11 cellular contexts compared by ENCODE assay signal in the genomic region with DNA sequence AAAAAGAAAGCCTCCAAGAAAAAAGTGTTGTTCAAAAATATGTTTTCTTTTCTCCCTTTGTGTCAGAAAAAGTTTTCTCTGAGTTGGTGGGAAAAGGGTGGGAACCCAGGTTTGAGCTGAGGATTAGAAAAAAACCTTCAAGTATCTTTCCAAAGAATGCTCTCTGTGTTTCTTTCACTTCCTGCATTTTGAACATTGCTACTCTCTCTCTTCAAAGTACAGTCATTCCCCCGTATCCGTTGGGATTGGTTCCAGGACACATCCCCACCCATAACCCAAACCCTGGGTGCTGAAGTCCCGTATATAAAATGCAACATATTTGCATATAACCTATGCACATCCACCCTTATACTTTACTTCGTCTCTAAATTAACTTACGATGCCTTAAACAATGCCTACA.
DNase-seq lines count a peak whose midpoint lies in the region; ATAC-seq, FAIRE-seq and TF ChIP-seq lines count a peak whose summit lies in the region.
"Had no signal": no experiment of that assay in that cellular context is flagged by ENCODE, and none has a peak within 500 bp of the region (broad histone marks: within the 10 kb centered on the region; RNA-seq: fewer than 3 reads in every experiment).

No MANE protein-coding gene starts in this region.

- peak overlapping the region; percentile 28 for H3K4me3 Mint-ChIP-seq in T-helper 17 cell
- H3K4me3 Mint-ChIP-seq: activated T-helper 1 cell treated with anti-CD3 and anti-CD28 coated beads, Interleukin-12 subunit alpha, Interleukin-12 subunit beta, Interleukin-2, Interleukin-4 antibody, amounts not matched to agents 30 ng/mL and 10 ng/mL and 1 ng/mL, durations not matched to agents 14 hours and 24 hours and 36 hours had no signal

- H3K36me3 ChIP-seq in prostate gland, result no peaks in the 10 kb centered on the region

- DNase-seq in EL (peak; percentile 31), T-helper 17 cell (no peak), foreskin melanocyte (peak; percentile 60), prostate gland (ENCODE audit: low spot score) (no peak), NCI-H69 (lab: John Stamatoyannopoulos, UW) (no peak), H54 (ENCODE audit: insufficient read length, low spot score) (no peak)
- DNase-seq: CD4-positive, alpha-beta memory T cell; effector CD4-positive, alpha-beta T cell had no signal

- no peak for FAIRE-seq in H54 (lab: Jason Lieb, UNC)

- H3K27ac ChIP-seq in prostate gland, result peak overlapping the region; percentile 80 to 88

- intact Hi-C loops in prostate gland (cut with DNase I), result loop anchor here (5.0 to 10.0 kb wide), 2 partner anchors 178 to 281 kb away; a partner anchor contains a TSS

- H3K27me3 Mint-ChIP-seq in T-helper 17 cell, result peaks cover 60% of the 10 kb centered on the region

- 61% methylated on average over 5 of the region's 5 CpGs for WGBS in prostate gland

- H3K27ac Mint-ChIP-seq in T-helper 17 cell, result no peak overlapping the region
- H3K27ac Mint-ChIP-seq: activated T-helper 1 cell treated with anti-CD3 and anti-CD28 coated beads, Interleukin-12 subunit alpha, Interleukin-12 subunit beta, Interleukin-2, Interleukin-4 antibody, amounts not matched to agents 30 ng/mL and 10 ng/mL and 1 ng/mL, durations not matched to agents 14 hours and 24 hours and 36 hours; CD4-positive, alpha-beta memory T cell had no signal

- H3K9me3 ChIP-seq in T-helper 17 cell (ENCODE audit: control insufficient read depth, low read length, poor library complexity, severe bottlenecking), result no peaks in the 10 kb centered on the region
- H3K9me3 ChIP-seq in prostate gland, result no peaks in the 10 kb centered on the region

- ATAC-seq in T-helper 17 cell (no peak), GM21528 (IDR thresholded peaks at IDR 0.05; ENCODE audit: low FRiP score, unreplicated experiment) (no peak), GM19455 (IDR thresholded peaks at IDR 0.05; ENCODE audit: unreplicated experiment) (no peak)

- H3K4me1 Mint-ChIP-seq in T-helper 17 cell, result peaks cover 15% of the 10 kb centered on the region

- TF ChIP-seq CTCF in prostate gland (IDR thresholded peaks at IDR 0.05), result no peak

- H3K4me1 ChIP-seq in prostate gland (replicated peaks), result no peaks in the 10 kb centered on the region

- no peaks in the 10 kb centered on the region for H3K27me3 ChIP-seq in prostate gland (replicated peaks; ENCODE audit: insufficient read depth)

- no peak overlapping the region for H3K4me3 ChIP-seq in prostate gland

- H3K36me3 Mint-ChIP-seq in T-helper 17 cell (ENCODE audit: low read depth), result no peaks in the 10 kb centered on the region
- H3K36me3 Mint-ChIP-seq: CD4-positive, alpha-beta memory T cell had no signal

- no peak for TF ChIP-seq POLR2A in prostate gland (IDR thresholded peaks at IDR 0.05)
- no peak for TF ChIP-seq POLR2A in H54 (IDR thresholded peaks at IDR 0.05; ENCODE audit: low read depth, low read length)

Comparison
In these comparisons a context has a peak if more than half of its experiments do, and no peak if none do; other contexts are left out.
1. DNase-seq: peak in EL (single experiment) and foreskin melanocyte (single experiment); none in T-helper 17 cell (0 of 3), prostate gland (single experiment), NCI-H69 (single experiment) and H54 (single experiment).